ENCODE assay signal across 17 cellular contexts in genomic region chr14:106509176-106509575, GRCh38.
"Had no signal": no experiment of that assay in that cellular context is flagged by ENCODE, and none has a peak within 500 bp of the region (broad histone marks: within the 10 kb centered on the region; RNA-seq: fewer than 3 reads in every experiment).

No MANE protein-coding gene starts in this region.

- ATAC-seq: gastroesophageal sphincter; right lobe of liver; SK-N-SH treated with all-trans-retinoic acid at 6 μM for 48 hours; stimulated activated naive CD8-positive, alpha-beta T cell treated with anti-CD3 and anti-CD28 coated beads, Interleukin-15, Interleukin-2, amounts not matched to agents 100 U/mL and 50 U/mL, for 24 hours had no signal

- H3K4me1 Mint-ChIP-seq: neural crest cell had no signal

- FAIRE-seq: astrocyte, bronchial epithelial cell, kidney had no signal

- DNase-seq: activated CD4-positive, alpha-beta T cell treated with anti-CD3 and anti-CD28 coated beads for 48 hours; activated naive CD4-positive, alpha-beta T cell; dermis blood vessel endothelial cell; erythroblast; kidney; mesenchymal stem cell; ovary; right lobe of liver; stimulated activated CD4-positive, alpha-beta T cell treated with anti-CD3 and anti-CD28 coated beads, Interleukin-4, amount 100 ng/mL, for 4 hours; stimulated activated CD8-positive, alpha-beta memory T cell treated with anti-CD3 and anti-CD28 coated beads, Interleukin-4, amount 100 ng/mL, for 48 hours; stimulated activated naive CD8-positive, alpha-beta T cell treated with anti-CD3 and anti-CD28 coated beads, Interleukin-15, Interleukin-2, amounts not matched to agents 100 U/mL and 50 U/mL, for 24 hours; WERI-Rb-1 had no signal

- H3K4me3 Mint-ChIP-seq: neural crest cell had no signal
